Comparison of ENCODE assay signal across 1 cellular context in genomic region chr4:22091351-22091731, GRCh38.
TF ChIP-seq lines count a peak whose summit lies in the region.

No MANE protein-coding gene starts in this region.

TF ChIP-seq in GM23338, 12 proteins besides CTCF, POLR2A, EP300 and RAD21 (continued from another document):
- TF ChIP-seq ZNF462 (CRISPR knock-in tag; IDR thresholded peaks at IDR 0.05): no peak
- TF ChIP-seq JUNB (IDR thresholded peaks at IDR 0.05; ENCODE audit: unreplicated experiment): no peak
- TF ChIP-seq EZH2 (IDR thresholded peaks at IDR 0.05; ENCODE audit: low read depth, unreplicated experiment): no peak
